8 cellular contexts compared by ENCODE assay signal in the genomic region with DNA sequence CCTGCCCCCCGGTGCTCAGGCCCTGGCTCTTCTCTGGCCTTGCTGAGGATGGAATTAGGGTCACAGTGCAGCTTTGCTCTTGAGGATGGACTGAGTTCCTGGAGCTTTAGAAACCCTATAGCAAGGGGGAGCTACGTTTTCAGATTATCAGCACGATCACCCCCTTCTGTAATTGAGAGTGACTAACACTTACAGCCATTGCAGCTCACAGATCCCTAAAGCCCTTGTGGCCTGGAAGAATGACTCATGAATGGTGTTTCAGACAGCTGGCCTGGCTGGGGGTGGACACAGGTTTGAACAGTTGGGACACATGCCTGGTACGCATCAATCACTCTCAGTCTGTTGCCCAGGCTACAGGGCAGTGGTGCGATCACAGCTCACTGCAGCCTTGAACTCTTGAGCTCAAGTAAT.
DNase-seq lines count a peak whose midpoint lies in the region; ATAC-seq lines count a peak whose summit lies in the region.

No MANE protein-coding gene starts in this region.

- DNase-seq in COR-L47 (lab: John Stamatoyannopoulos, UW) (peak; percentile 16), NCI-H226 (peak; percentile 26), dedifferentiated amniotic fluid mesenchymal stem cell (ENCODE audit: extremely low spot score) (peak; percentile 68), myocyte (ENCODE audit: low read depth) (peak; percentile 100), SKM-1 (lab: John Stamatoyannopoulos, UW; ENCODE audit: unreplicated experiment) (no peak), foreskin melanocyte (no peak)
- DNase-seq in activated CD8-positive, alpha-beta memory T cell treated with anti-CD3 and anti-CD28 coated beads, Interleukin-2, amount 50 U/mL, for 4 hours, result no peak

- ATAC-seq in HG03565 (IDR thresholded peaks at IDR 0.05; ENCODE audit: unreplicated experiment), result no peak

Comparison
In these comparisons a context has a peak if more than half of its experiments do, and no peak if none do; other contexts are left out.
1. DNase-seq: peak in COR-L47 (single experiment), NCI-H226 (single experiment), dedifferentiated amniotic fluid mesenchymal stem cell (single experiment) and myocyte (single experiment); none in SKM-1 (single experiment), foreskin melanocyte (single experiment) and activated CD8-positive, alpha-beta memory T cell treated with anti-CD3 and anti-CD28 coated beads, Interleukin-2, amount 50 U/mL, for 4 hours (single experiment).